Comparison of ENCODE assay signal across 9 cellular contexts in the genomic region with DNA sequence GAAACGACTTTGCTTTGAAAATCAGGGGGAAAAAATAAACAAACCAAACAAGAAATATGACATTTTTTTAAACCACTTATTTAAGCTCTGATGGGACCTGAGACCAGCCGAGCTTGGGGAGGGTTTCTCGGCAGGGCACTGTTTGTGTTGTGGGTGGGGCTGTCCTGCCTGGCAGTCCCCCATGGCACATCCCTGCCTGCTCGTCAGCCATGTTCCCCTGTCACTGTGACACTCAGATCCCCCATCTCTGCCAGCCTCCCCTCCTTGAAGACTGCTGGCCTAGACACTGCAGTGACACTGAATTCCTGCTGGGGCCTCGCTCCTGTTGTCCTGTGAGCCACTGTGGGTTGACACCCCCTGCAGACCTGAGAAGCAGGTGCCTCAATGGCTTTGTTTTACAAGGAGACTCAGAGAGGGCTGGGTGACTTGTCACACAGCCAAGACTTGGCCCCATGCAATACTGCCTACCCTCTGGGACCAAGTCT.
A peak's percentile ranks its signal among the peaks of the same experiment; 100 is the strongest.
DNase-seq lines count a peak whose midpoint lies in the region; ATAC-seq and TF ChIP-seq lines count a peak whose summit lies in the region.
"Had no signal": no experiment of that assay in that cellular context is flagged by ENCODE, and none has a peak within 500 bp of the region (broad histone marks: within the 10 kb centered on the region; RNA-seq: fewer than 3 reads in every experiment).

No MANE protein-coding gene starts in this region.

- 28 to 39% methylated on average over 4 of the region's 5 CpGs for WGBS in esophagus squamous epithelium, 2 donors

- 0 out of 2 replicates have a peak, but pooled peaks cover 5% of the 10 kb centered on the region for H3K27me3 ChIP-seq in SJCRH30
- H3K27me3 ChIP-seq in esophagus squamous epithelium, result no peaks in the 10 kb centered on the region
- H3K27me3 ChIP-seq in neuron (ENCODE audit: insufficient read depth, low read length), result no peaks in the 10 kb centered on the region

- ATAC-seq in HG03460 (IDR thresholded peaks at IDR 0.05; ENCODE audit: unreplicated experiment), result no peak
- ATAC-seq: activated T-cell treated with anti-CD3 and anti-CD28 coated beads, Interleukin-2, amount 50 U/mL, for 4 hours had no signal

- TF ChIP-seq POLR2A in esophagus squamous epithelium (IDR thresholded peaks at IDR 0.05), result no peak

- H4K20me1 ChIP-seq in OCI-LY7 (ENCODE audit: insufficient read depth, low read length), result no peaks in the 10 kb centered on the region

- CTCF ChIA-PET in OCI-LY7 (lab: Charles Lee; ENCODE audit: unreplicated experiment), result no interaction called here

- no peak for DNase-seq in SJCRH30
- no peak for DNase-seq in esophagus squamous epithelium (lab: John Stamatoyannopoulos, UW)
- peak; percentile 76 for DNase-seq in ureter (ENCODE audit: low spot score)
- DNase-seq in OCI-LY7 (ENCODE audit: low spot score), result no peak
- DNase-seq in NCI-H1105 (lab: John Stamatoyannopoulos, UW), result no peak
- DNase-seq: activated T-cell treated with anti-CD3 and anti-CD28 coated beads, Interleukin-2, amount 50 U/mL, for 4 hours had no signal

- POLR2A ChIA-PET in OCI-LY7 (lab: Charles Lee), result interaction anchor here (0.6 kb wide), 1 partner anchor 402 kb away, joined by 3 read pairs; no protein-coding TSS in a partner anchor

- H3K9me2 ChIP-seq in OCI-LY7 (ENCODE audit: insufficient read depth, low read length), result no peaks in the 10 kb centered on the region

- TF ChIP-seq CTCF in esophagus squamous epithelium (IDR thresholded peaks at IDR 0.05) (no peak), OCI-LY7 (conservative IDR thresholded peaks at IDR 0.05; ENCODE audit: low read length) (no peak)

- BruUV-seq in OCI-LY7 (replicated peaks; lab: Mats Ljungman, UMichigan), result no TSS peak

- peak overlapping the region; percentile 29 for H3K4me3 ChIP-seq in SJCRH30
- no peak overlapping the region for H3K4me3 ChIP-seq in esophagus squamous epithelium
- H3K4me3 ChIP-seq in neuron (ENCODE audit: low read length), result no peak overlapping the region
- H3K4me3 ChIP-seq in OCI-LY7 (ENCODE audit: low read depth, low read length, poor library complexity, severe bottlenecking), result no peak overlapping the region

- H3K79me2 ChIP-seq in OCI-LY7 (ENCODE audit: insufficient read depth, low read depth, low read length), result no peaks in the 10 kb centered on the region

- H3K9me3 ChIP-seq in SJCRH30 (replicated peaks), result peaks cover 2% of the 10 kb centered on the region; the same call in 1 of the 2 replicates
- no peaks in the 10 kb centered on the region for H3K9me3 ChIP-seq in esophagus squamous epithelium
- no peaks in the 10 kb centered on the region for H3K9me3 ChIP-seq in neuron (ENCODE audit: low read length)
- no peaks in the 10 kb centered on the region for H3K9me3 ChIP-seq in OCI-LY7 (ENCODE audit: low read length)

- H3K4me1 ChIP-seq in SJCRH30, result peaks cover 9% of the 10 kb centered on the region; the same call in 1 of the 2 replicates
- peaks cover 22 to 32% (median 24%) of the 10 kb centered on the region in 3 donors for H3K4me1 ChIP-seq in esophagus squamous epithelium
- peaks cover 2% of the 10 kb centered on the region for H3K4me1 ChIP-seq in neuron (ENCODE audit: insufficient read depth, low read length)
- H3K4me1 ChIP-seq in OCI-LY7 (ENCODE audit: insufficient read depth, low read length, poor library complexity, severe bottlenecking), result no peaks in the 10 kb centered on the region

- H3K4me2 ChIP-seq in OCI-LY7 (ENCODE audit: low read length), result no peak overlapping the region
- H3K4me2 ChIP-seq: KMS-11 had no signal

- H2AFZ ChIP-seq in neuron (ENCODE audit: low read depth, low read length), result peak overlapping the region; percentile 13
- H2AFZ ChIP-seq in OCI-LY7 (ENCODE audit: low read length), result no peak overlapping the region

- H3K27ac ChIP-seq in SJCRH30 (no peak overlapping the region), esophagus squamous epithelium (peak overlapping the region; percentile 83 to 99 (median 95)), OCI-LY7 (ENCODE audit: low read depth, low read length, poor library complexity, severe bottlenecking) (no peak overlapping the region)
- H3K27ac ChIP-seq: KMS-11 had no signal

- H3K36me3 ChIP-seq in SJCRH30 (no peaks in the 10 kb centered on the region), esophagus squamous epithelium (no peaks in the 10 kb centered on the region), neuron (ENCODE audit: insufficient read depth, low read length) (no peaks in the 10 kb centered on the region), OCI-LY7 (ENCODE audit: insufficient read depth, low read length) (no peaks in the 10 kb centered on the region)

- intact Hi-C loops in esophagus squamous epithelium (cut with DNase I), result no loop called here
- intact Hi-C loops in OCI-LY7 (cut with micrococcal nuclease; ENCODE audit: unreplicated experiment), result no loop called here

Comparison
In these comparisons a context has a peak if more than half of its experiments do, and no peak if none do; other contexts are left out.
1. H3K27ac ChIP-seq: peak in esophagus squamous epithelium (4 of 4); none in SJCRH30 (single experiment) and OCI-LY7 (single experiment).